2 cellular contexts compared by ENCODE assay signal in the genomic region with DNA sequence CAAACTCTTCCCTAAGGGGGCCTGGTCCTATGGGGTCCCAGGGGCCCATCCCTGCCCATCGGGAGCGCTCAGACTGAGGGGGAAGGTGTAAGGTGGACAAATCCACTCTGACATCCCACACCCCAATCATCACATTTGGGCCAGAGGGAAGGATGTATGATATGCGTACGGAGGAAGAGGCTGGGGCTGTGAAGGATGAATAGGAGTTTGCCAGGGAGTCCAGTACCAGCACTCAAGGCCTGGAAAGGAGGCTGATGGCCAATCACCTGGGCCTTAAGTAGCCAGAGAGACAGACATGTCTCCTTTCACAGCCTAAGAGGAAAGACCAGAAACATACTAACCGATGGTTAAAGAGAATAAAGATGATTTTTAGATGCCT.
A peak's percentile ranks its signal among the peaks of the same experiment; 100 is the strongest.
TF ChIP-seq lines count a peak whose summit lies in the region.

No MANE protein-coding gene starts in this region.

TF ChIP-seq in SK-N-SH treated with all-trans-retinoic acid at 6 μM for 48 hours, 23 proteins besides CTCF, POLR2A, EP300 and RAD21:
- TF ChIP-seq CREB5 (CRISPR knock-in tag; IDR thresholded peaks at IDR 0.05; ENCODE audit: low read depth), result no peak
- no peak for TF ChIP-seq BACH2 (CRISPR knock-in tag; IDR thresholded peaks at IDR 0.05; ENCODE audit: borderline replicate concordance)
- TF ChIP-seq, protein P1, sequence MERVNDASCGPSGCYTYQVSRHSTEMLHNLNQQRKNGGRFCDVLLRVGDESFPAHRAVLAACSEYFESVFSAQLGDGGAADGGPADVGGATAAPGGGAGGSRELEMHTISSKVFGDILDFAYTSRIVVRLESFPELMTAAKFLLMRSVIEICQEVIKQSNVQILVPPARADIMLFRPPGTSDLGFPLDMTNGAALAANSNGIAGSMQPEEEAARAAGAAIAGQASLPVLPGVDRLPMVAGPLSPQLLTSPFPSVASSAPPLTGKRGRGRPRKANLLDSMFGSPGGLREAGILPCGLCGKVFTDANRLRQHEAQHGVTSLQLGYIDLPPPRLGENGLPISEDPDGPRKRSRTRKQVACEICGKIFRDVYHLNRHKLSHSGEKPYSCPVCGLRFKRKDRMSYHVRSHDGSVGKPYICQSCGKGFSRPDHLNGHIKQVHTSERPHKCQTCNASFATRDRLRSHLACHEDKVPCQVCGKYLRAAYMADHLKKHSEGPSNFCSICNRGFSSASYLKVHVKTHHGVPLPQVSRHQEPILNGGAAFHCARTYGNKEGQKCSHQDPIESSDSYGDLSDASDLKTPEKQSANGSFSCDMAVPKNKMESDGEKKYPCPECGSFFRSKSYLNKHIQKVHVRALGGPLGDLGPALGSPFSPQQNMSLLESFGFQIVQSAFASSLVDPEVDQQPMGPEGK (CRISPR knock-in tag; IDR thresholded peaks at IDR 0.05; ENCODE audit: borderline replicate concordance), result no peak
- TF ChIP-seq, protein P2, sequence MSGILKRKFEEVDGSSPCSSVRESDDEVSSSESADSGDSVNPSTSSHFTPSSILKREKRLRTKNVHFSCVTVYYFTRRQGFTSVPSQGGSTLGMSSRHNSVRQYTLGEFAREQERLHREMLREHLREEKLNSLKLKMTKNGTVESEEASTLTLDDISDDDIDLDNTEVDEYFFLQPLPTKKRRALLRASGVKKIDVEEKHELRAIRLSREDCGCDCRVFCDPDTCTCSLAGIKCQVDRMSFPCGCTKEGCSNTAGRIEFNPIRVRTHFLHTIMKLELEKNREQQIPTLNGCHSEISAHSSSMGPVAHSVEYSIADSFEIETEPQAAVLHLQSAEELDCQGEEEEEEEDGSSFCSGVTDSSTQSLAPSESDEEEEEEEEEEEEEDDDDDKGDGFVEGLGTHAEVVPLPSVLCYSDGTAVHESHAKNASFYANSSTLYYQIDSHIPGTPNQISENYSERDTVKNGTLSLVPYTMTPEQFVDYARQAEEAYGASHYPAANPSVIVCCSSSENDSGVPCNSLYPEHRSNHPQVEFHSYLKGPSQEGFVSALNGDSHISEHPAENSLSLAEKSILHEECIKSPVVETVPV (CRISPR knock-in tag; IDR thresholded peaks at IDR 0.05), result no peak
- peak; percentile 99 for TF ChIP-seq ZFP3 (CRISPR knock-in tag; IDR thresholded peaks at IDR 0.05)
- TF ChIP-seq ZC3H10 (CRISPR knock-in tag; IDR thresholded peaks at IDR 0.05), result no peak

TF ChIP-seq in SK-N-SH, 30 proteins besides CTCF, POLR2A, EP300 and RAD21:
- TF ChIP-seq ZBTB33 (IDR thresholded peaks at IDR 0.05; ENCODE audit: borderline replicate concordance, low read depth), result no peak
- TF ChIP-seq RCOR1 (IDR thresholded peaks at IDR 0.05; ENCODE audit: low read length), result no peak
- no peak for TF ChIP-seq GABPA (IDR thresholded peaks at IDR 0.05; ENCODE audit: low read depth)
- TF ChIP-seq, protein P3, sequence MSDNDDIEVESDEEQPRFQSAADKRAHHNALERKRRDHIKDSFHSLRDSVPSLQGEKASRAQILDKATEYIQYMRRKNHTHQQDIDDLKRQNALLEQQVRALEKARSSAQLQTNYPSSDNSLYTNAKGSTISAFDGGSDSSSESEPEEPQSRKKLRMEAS (IDR thresholded peaks at IDR 0.05; ENCODE audit: low read depth), result no peak
- no peak for TF ChIP-seq SMC3 (IDR thresholded peaks at IDR 0.05; ENCODE audit: low read depth, low read length)
- no peak for TF ChIP-seq TCF12 (IDR thresholded peaks at IDR 0.05)
- TF ChIP-seq RFX5 (IDR thresholded peaks at IDR 0.05; ENCODE audit: low read length), result no peak
- TF ChIP-seq FOXJ3 (CRISPR knock-in tag; IDR thresholded peaks at IDR 0.05), result no peak
- TF ChIP-seq MXI1 (IDR thresholded peaks at IDR 0.05; ENCODE audit: low read depth, low read length), result no peak
- TF ChIP-seq FOSL2 (IDR thresholded peaks at IDR 0.05; ENCODE audit: borderline replicate concordance, low read depth), result no peak
- no peak for TF ChIP-seq YY1 (IDR thresholded peaks at IDR 0.05; ENCODE audit: low read depth)
- TF ChIP-seq IRF3 (IDR thresholded peaks at IDR 0.05; ENCODE audit: low read depth, low read length), result no peak
- no peak for TF ChIP-seq CHD2 (IDR thresholded peaks at IDR 0.05; ENCODE audit: low read length, partially characterized antibody)
- TF ChIP-seq ELF1 (IDR thresholded peaks at IDR 0.05), result no peak
- no peak for TF ChIP-seq MEF2A (IDR thresholded peaks at IDR 0.05; ENCODE audit: borderline replicate concordance, low read depth)
- TF ChIP-seq, protein P4, sequence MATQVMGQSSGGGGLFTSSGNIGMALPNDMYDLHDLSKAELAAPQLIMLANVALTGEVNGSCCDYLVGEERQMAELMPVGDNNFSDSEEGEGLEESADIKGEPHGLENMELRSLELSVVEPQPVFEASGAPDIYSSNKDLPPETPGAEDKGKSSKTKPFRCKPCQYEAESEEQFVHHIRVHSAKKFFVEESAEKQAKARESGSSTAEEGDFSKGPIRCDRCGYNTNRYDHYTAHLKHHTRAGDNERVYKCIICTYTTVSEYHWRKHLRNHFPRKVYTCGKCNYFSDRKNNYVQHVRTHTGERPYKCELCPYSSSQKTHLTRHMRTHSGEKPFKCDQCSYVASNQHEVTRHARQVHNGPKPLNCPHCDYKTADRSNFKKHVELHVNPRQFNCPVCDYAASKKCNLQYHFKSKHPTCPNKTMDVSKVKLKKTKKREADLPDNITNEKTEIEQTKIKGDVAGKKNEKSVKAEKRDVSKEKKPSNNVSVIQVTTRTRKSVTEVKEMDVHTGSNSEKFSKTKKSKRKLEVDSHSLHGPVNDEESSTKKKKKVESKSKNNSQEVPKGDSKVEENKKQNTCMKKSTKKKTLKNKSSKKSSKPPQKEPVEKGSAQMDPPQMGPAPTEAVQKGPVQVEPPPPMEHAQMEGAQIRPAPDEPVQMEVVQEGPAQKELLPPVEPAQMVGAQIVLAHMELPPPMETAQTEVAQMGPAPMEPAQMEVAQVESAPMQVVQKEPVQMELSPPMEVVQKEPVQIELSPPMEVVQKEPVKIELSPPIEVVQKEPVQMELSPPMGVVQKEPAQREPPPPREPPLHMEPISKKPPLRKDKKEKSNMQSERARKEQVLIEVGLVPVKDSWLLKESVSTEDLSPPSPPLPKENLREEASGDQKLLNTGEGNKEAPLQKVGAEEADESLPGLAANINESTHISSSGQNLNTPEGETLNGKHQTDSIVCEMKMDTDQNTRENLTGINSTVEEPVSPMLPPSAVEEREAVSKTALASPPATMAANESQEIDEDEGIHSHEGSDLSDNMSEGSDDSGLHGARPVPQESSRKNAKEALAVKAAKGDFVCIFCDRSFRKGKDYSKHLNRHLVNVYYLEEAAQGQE (IDR thresholded peaks at IDR 0.05; ENCODE audit: low read depth, low read length), result no peak
- no peak for TF ChIP-seq TAF1 (IDR thresholded peaks at IDR 0.05; ENCODE audit: borderline replicate concordance, low read depth, low read length)
